1 cellular context compared by ENCODE assay signal in the genomic region with DNA sequence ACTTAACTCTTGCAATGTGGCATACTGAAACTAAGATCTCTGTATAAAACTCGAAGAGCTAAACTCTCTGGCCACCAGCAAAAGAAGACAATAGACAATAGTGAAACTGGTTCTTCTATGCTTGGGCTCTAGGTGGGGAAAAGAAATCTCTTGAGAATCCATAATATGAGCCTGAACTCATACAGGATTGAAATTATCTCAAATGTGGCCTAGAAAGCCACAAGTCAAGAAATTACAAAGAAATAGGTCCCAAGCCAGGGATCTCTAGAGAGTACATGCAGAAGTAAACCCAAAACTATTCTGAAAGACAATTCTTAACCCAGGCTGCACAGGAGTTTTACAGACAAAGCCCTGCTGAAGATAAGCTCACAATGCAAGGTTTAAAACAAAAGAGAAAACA.
TF ChIP-seq lines count a peak whose summit lies in the region.

No MANE protein-coding gene starts in this region.

TF ChIP-seq in GM12878, 131 proteins besides CTCF, POLR2A, EP300 and RAD21 (continued from another document):
- TF ChIP-seq CBX3 (IDR thresholded peaks at IDR 0.05; ENCODE audit: borderline replicate concordance, low read depth): no peak
- TF ChIP-seq ETV6 (conservative IDR thresholded peaks at IDR 0.05 in 1 of 2, IDR thresholded peaks at IDR 0.05 in 1 of 2; ENCODE audit: borderline replicate concordance in 1 of 2, low read depth in 1 of 2): no peak
- TF ChIP-seq JUNB (IDR thresholded peaks at IDR 0.05): peak; percentile 32
- TF ChIP-seq ZSCAN29 (IDR thresholded peaks at IDR 0.05): no peak
- TF ChIP-seq NR2C2 (IDR thresholded peaks at IDR 0.05; ENCODE audit: borderline replicate concordance, control insufficient read depth, insufficient read length, low read depth): no peak
- TF ChIP-seq IKZF2 (IDR thresholded peaks at IDR 0.05): peak in 1 of 2 experiments; percentile 66; a peak in 3 of 4 replicates
- no peak for TF ChIP-seq ZNF274 (IDR thresholded peaks at IDR 0.05; ENCODE audit: insufficient read depth, insufficient read length)
- no peak for TF ChIP-seq IRF5 (IDR thresholded peaks at IDR 0.05; ENCODE audit: borderline replicate concordance)
- no peak for TF ChIP-seq FOXK2 (IDR thresholded peaks at IDR 0.05)
- 0 out of 2 replicates have a peak, but pooled peaks have one; percentile 21 for TF ChIP-seq TCF12 (IDR thresholded peaks at IDR 0.05; ENCODE audit: low read depth, low read length)
- TF ChIP-seq RUNX3 (IDR thresholded peaks at IDR 0.05; ENCODE audit: low read length): peak; percentile 77; the same call in 1 of the 2 replicates
- TF ChIP-seq RCOR1 (conservative IDR thresholded peaks at IDR 0.05; ENCODE audit: low read depth, low read length): no peak
- no peak for TF ChIP-seq HDAC2 (IDR thresholded peaks at IDR 0.05)
- no peak for TF ChIP-seq PML (IDR thresholded peaks at IDR 0.05; ENCODE audit: low read length)
- TF ChIP-seq, protein P1, sequence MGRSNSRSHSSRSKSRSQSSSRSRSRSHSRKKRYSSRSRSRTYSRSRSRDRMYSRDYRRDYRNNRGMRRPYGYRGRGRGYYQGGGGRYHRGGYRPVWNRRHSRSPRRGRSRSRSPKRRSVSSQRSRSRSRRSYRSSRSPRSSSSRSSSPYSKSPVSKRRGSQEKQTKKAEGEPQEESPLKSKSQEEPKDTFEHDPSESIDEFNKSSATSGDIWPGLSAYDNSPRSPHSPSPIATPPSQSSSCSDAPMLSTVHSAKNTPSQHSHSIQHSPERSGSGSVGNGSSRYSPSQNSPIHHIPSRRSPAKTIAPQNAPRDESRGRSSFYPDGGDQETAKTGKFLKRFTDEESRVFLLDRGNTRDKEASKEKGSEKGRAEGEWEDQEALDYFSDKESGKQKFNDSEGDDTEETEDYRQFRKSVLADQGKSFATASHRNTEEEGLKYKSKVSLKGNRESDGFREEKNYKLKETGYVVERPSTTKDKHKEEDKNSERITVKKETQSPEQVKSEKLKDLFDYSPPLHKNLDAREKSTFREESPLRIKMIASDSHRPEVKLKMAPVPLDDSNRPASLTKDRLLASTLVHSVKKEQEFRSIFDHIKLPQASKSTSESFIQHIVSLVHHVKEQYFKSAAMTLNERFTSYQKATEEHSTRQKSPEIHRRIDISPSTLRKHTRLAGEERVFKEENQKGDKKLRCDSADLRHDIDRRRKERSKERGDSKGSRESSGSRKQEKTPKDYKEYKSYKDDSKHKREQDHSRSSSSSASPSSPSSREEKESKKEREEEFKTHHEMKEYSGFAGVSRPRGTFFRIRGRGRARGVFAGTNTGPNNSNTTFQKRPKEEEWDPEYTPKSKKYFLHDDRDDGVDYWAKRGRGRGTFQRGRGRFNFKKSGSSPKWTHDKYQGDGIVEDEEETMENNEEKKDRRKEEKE (IDR thresholded peaks at IDR 0.05): no peak
- no peak for TF ChIP-seq POLR2AphosphoS2 (IDR thresholded peaks at IDR 0.05; ENCODE audit: low read depth, low read length)
- TF ChIP-seq, protein P2, sequence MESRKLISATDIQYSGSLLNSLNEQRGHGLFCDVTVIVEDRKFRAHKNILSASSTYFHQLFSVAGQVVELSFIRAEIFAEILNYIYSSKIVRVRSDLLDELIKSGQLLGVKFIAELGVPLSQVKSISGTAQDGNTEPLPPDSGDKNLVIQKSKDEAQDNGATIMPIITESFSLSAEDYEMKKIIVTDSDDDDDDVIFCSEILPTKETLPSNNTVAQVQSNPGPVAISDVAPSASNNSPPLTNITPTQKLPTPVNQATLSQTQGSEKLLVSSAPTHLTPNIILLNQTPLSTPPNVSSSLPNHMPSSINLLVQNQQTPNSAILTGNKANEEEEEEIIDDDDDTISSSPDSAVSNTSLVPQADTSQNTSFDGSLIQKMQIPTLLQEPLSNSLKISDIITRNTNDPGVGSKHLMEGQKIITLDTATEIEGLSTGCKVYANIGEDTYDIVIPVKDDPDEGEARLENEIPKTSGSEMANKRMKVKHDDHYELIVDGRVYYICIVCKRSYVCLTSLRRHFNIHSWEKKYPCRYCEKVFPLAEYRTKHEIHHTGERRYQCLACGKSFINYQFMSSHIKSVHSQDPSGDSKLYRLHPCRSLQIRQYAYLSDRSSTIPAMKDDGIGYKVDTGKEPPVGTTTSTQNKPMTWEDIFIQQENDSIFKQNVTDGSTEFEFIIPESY (IDR thresholded peaks at IDR 0.05): no peak
- TF ChIP-seq USF1 (IDR thresholded peaks at IDR 0.05; ENCODE audit: borderline replicate concordance, extremely low read length, insufficient read depth, low read depth, low read length): no peak
- TF ChIP-seq ATF7 (IDR thresholded peaks at IDR 0.05; ENCODE audit: low read depth): peak; percentile 46
- TF ChIP-seq CHD1 (IDR thresholded peaks at IDR 0.05; ENCODE audit: low read depth, low read length): no peak
- peak; percentile 87 for TF ChIP-seq CUX1 (IDR thresholded peaks at IDR 0.05; ENCODE audit: insufficient replicate concordance, low read depth, low read length)
- TF ChIP-seq NFIC (IDR thresholded peaks at IDR 0.05; ENCODE audit: low read depth, low read length): peak; percentile 72; the same call in 1 of the 2 replicates
- TF ChIP-seq MTA2 (IDR thresholded peaks at IDR 0.05; ENCODE audit: low read depth): peak; percentile 51; the same call in 1 of the 2 replicates
- no peak for TF ChIP-seq FOS (IDR thresholded peaks at IDR 0.05; ENCODE audit: borderline replicate concordance, extremely low read depth, insufficient read length)
- TF ChIP-seq TCF7 (IDR thresholded peaks at IDR 0.05; ENCODE audit: borderline replicate concordance): no peak
- no peak for TF ChIP-seq BCL11A (IDR thresholded peaks at IDR 0.05; ENCODE audit: low read depth, low read length)
